In the genomic region with DNA sequence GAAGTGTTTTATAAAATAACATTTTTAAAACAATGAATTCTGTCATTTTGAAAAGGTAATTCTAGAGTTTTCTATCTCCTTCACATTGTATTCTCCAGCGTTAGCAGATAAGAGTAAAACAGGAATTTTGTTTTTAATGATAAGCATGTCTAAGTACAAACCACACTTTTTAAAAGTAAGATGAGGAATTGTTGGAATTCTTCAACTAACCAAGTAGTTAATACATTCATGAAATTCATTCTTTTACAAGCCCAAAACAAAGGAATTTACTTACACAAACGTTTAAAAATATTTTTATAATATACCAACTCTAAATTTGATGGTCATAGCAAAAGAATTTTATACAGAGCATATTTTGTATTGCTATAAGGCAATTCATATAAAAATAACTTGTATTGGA, we compare ENCODE assay signal across 23 cellular contexts. TPM values are rescaled to one million over a fixed set of nuclear protein-coding genes. Genes with fewer than 3 reads are reported as not detected.
"Had no signal": no experiment of that assay in that cellular context is flagged by ENCODE, and none has a peak within 500 bp of the region (broad histone marks: within the 10 kb centered on the region; RNA-seq: fewer than 3 reads in every experiment).

No MANE protein-coding gene starts in this region.

- H3K4me2 ChIP-seq: neural progenitor cell had no signal

- H3K27me3 ChIP-seq: body of pancreas, cardiac muscle cell, foreskin keratinocyte, left lung, neural progenitor cell, thyroid gland, upper lobe of right lung had no signal

- H3K9me3 ChIP-seq: body of pancreas, left lung, prostate gland, thyroid gland, upper lobe of right lung had no signal

- H3K9ac ChIP-seq: neural progenitor cell had no signal

- H2AFZ ChIP-seq: neural progenitor cell had no signal

- H3K4me1 ChIP-seq: body of pancreas, left lung, neural progenitor cell, prostate gland, thyroid gland, upper lobe of right lung had no signal

- H3K27ac ChIP-seq: body of pancreas, cardiac muscle cell, epithelial cell of prostate, foreskin keratinocyte, left lung, neural progenitor cell, prostate gland, thyroid gland, upper lobe of right lung had no signal

- H3K36me3 ChIP-seq: cardiac muscle cell, left lung, neural progenitor cell, prostate gland, thyroid gland, upper lobe of right lung had no signal

- DNase-seq: activated B cell treated with CpG ODN at 0.5 μM for 24 hours; activated CD4-positive, alpha-beta T cell treated with anti-CD3 and anti-CD28 coated beads for 36 hours; activated CD4-positive, alpha-beta T cell treated with anti-CD3 and anti-CD28 coated beads, Interleukin-2, amount 50 U/mL, for 4 hours; activated CD8-positive, alpha-beta memory T cell treated with anti-CD3 and anti-CD28 coated beads, Interleukin-2, amount 50 U/mL, for 48 hours; activated naive CD4-positive, alpha-beta T cell treated with Interleukin-2 at 50 U/mL for 16 hours; activated naive CD8-positive, alpha-beta T cell treated with anti-CD3 and anti-CD28 coated beads for 36 hours; activated T-cell treated with anti-CD3 and anti-CD28 coated beads, Interleukin-2, amount 50 U/mL, for 4 hours; amygdala; body of pancreas; foreskin keratinocyte; kidney glomerular epithelial cell; left lung; naive thymus-derived CD8-positive, alpha-beta T cell; stimulated activated CD4-positive, alpha-beta T cell treated with anti-CD3 and anti-CD28 coated beads, Interleukin-12 subunit alpha, Interleukin-12 subunit beta, amount 100 ng/mL, for 4 hours; substantia nigra; T1000; thyroid gland; upper lobe of right lung had no signal

- ATAC-seq: activated CD4-positive, alpha-beta T cell treated with anti-CD3 and anti-CD28 coated beads for 36 hours; activated T-cell treated with anti-CD3 and anti-CD28 coated beads, Interleukin-2, amount 50 U/mL, for 4 hours; body of pancreas; foreskin keratinocyte; left lung; naive thymus-derived CD8-positive, alpha-beta T cell; upper lobe of right lung had no signal

- H3K4me3 ChIP-seq: body of pancreas, cardiac muscle cell, left lung, neural progenitor cell, prostate gland, thyroid gland, upper lobe of right lung had no signal

RNA-seq across cellular contexts. Expression of a gene that starts 51.3 kb away (rescaled TPM):
- total RNA-seq: activated B cell treated with CpG ODN at 0.5 μM for 24 hours; activated naive CD8-positive, alpha-beta T cell treated with anti-CD3 and anti-CD28 coated beads for 36 hours; lung microvascular endothelial cell; naive thymus-derived CD8-positive, alpha-beta T cell; upper lobe of right lung had no signal
- polyA plus RNA-seq: naive thymus-derived CD8-positive, alpha-beta T cell had no signal
